In genomic region chr22:26945565-26945964, GRCh38 we compare ENCODE assay signal across 37 cellular contexts.
"Had no signal": no experiment of that assay in that cellular context is flagged by ENCODE, and none has a peak within 500 bp of the region (broad histone marks: within the 10 kb centered on the region; RNA-seq: fewer than 3 reads in every experiment).

No MANE protein-coding gene starts in this region.

- H3K27ac Mint-ChIP-seq: activated naive CD4-positive, alpha-beta T cell treated with anti-CD3 and anti-CD28 coated beads for 36 hours; activated naive CD4-positive, alpha-beta T cell treated with anti-CD3 and anti-CD28 coated beads, Interleukin-2, amount 10 ng/mL, durations not matched to agents 7 days and 5 days; activated naive CD4-positive, alpha-beta T cell treated with anti-CD3 and anti-CD28 coated beads, Interleukin-2, amount 50 U/mL, for 24 hours; activated naive CD4-positive, alpha-beta T cell treated with anti-CD3 and anti-CD28 coated beads, Interleukin-2, amount 50 U/mL, for 72 hours; activated naive CD8-positive, alpha-beta T cell; activated naive CD8-positive, alpha-beta T cell treated with anti-CD3 and anti-CD28 coated beads for 36 hours; activated naive CD8-positive, alpha-beta T cell treated with anti-CD3 and anti-CD28 coated beads, Interleukin-2, amount 10 ng/mL, durations not matched to agents 7 days and 5 days; activated naive CD8-positive, alpha-beta T cell treated with anti-CD3 and anti-CD28 coated beads, Interleukin-2, amount 50 U/mL, for 24 hours; activated T-cell treated with anti-CD3 and anti-CD28 coated beads, Interleukin-2, amount 50 U/mL, for 24 hours; activated T-cell treated with anti-CD3 and anti-CD28 coated beads, Interleukin-2, amount 50 U/mL, for 72 hours; activated T-helper 1 cell treated with anti-CD3 and anti-CD28 coated beads, Interleukin-12 subunit alpha, Interleukin-12 subunit beta, Interleukin-2, Interleukin-4 antibody, amounts not matched to agents 30 ng/mL and 10 ng/mL and 1 ng/mL, durations not matched to agents 14 hours and 24 hours and 36 hours; activated T-helper 2 cell treated with anti-CD3 and anti-CD28 coated beads, Interferon-gamma antibody, Interleukin-2, Interleukin-4, amounts not matched to agents 10 μg/mL and 5 μg/mL and 100 μg/mL, durations not matched to agents 14 hours and 24 hours and 36 hours had no signal

- H3K9me3 ChIP-seq: adrenal gland, ascending aorta, body of pancreas, breast epithelium had no signal

- H3K27ac ChIP-seq: adrenal gland, ascending aorta, body of pancreas, brain microvascular endothelial cell, breast epithelium, cardiac muscle cell had no signal

- DNase-seq: activated effector memory CD4-positive, alpha-beta T cell treated with anti-CD3 and anti-CD28 coated beads, Interleukin-2, amount 50 U/mL, for 16 hours; activated effector memory CD4-positive, alpha-beta T cell treated with Interleukin-2 at 50 U/mL for 16 hours; activated gamma-delta T cell; activated gamma-delta T cell treated with Interleukin-2 at 50 U/mL for 16 hours; activated naive CD4-positive, alpha-beta T cell; activated naive CD4-positive, alpha-beta T cell treated with anti-CD3 and anti-CD28 coated beads for 36 hours; activated naive CD4-positive, alpha-beta T cell treated with anti-CD3 and anti-CD28 coated beads, Interleukin-2, amount 10 ng/mL, durations not matched to agents 7 days and 5 days; activated naive CD4-positive, alpha-beta T cell treated with anti-CD3 and anti-CD28 coated beads, Interleukin-2, amount 50 U/mL, for 16 hours; activated naive CD4-positive, alpha-beta T cell treated with Interleukin-2 at 50 U/mL for 16 hours; activated naive CD8-positive, alpha-beta T cell treated with anti-CD3 and anti-CD28 coated beads for 36 hours; activated naive CD8-positive, alpha-beta T cell treated with anti-CD3 and anti-CD28 coated beads, Interleukin-2, amount 10 ng/mL, durations not matched to agents 7 days and 5 days; activated naive CD8-positive, alpha-beta T cell treated with anti-CD3 and anti-CD28 coated beads, Interleukin-2, amount 50 U/mL, for 24 hours; activated T-cell treated with anti-CD3 and anti-CD28 coated beads, Interleukin-2, amount 50 U/mL, for 1 hour; activated T-cell treated with anti-CD3 and anti-CD28 coated beads, Interleukin-2, amount 50 U/mL, for 24 hours; activated T-cell treated with anti-CD3 and anti-CD28 coated beads, Interleukin-2, amount 50 U/mL, for 4 hours; activated T-cell treated with anti-CD3 and anti-CD28 coated beads, Interleukin-2, amount 50 U/mL, for 48 hours; activated T-cell treated with anti-CD3 and anti-CD28 coated beads, Interleukin-2, amount 50 U/mL, for 72 hours; adrenal gland; amniotic stem cell; amygdala; anterior cingulate cortex; aorta; body of pancreas; brain microvascular endothelial cell; caudate nucleus; central memory CD4-positive, alpha-beta T cell; cerebellar nuclear complex had no signal

- H3K36me3 ChIP-seq: adrenal gland, ascending aorta, brain microvascular endothelial cell, breast epithelium, cardiac muscle cell had no signal

- ATAC-seq: activated naive CD4-positive, alpha-beta T cell treated with anti-CD3 and anti-CD28 coated beads, Interleukin-2, amount 50 U/mL, for 72 hours; activated naive CD8-positive, alpha-beta T cell treated with anti-CD3 and anti-CD28 coated beads, Interleukin-2, amount 50 U/mL, for 24 hours; activated T-cell treated with anti-CD3 and anti-CD28 coated beads, Interleukin-2, amount 50 U/mL, for 4 hours; activated T-cell treated with anti-CD3 and anti-CD28 coated beads, Interleukin-2, amount 50 U/mL, for 72 hours; body of pancreas had no signal

- H3K4me1 ChIP-seq: adrenal gland, ascending aorta, body of pancreas, breast epithelium had no signal

- H3K27me3 ChIP-seq: adrenal gland, ascending aorta, body of pancreas, brain microvascular endothelial cell, breast epithelium, cardiac muscle cell had no signal

- H3K36me3 Mint-ChIP-seq: activated naive CD4-positive, alpha-beta T cell treated with anti-CD3 and anti-CD28 coated beads, Interleukin-2, amount 10 ng/mL, durations not matched to agents 7 days and 5 days; activated naive CD4-positive, alpha-beta T cell treated with anti-CD3 and anti-CD28 coated beads, Interleukin-2, amount 50 U/mL, for 24 hours; activated naive CD4-positive, alpha-beta T cell treated with anti-CD3 and anti-CD28 coated beads, Interleukin-2, amount 50 U/mL, for 72 hours; activated naive CD8-positive, alpha-beta T cell treated with anti-CD3 and anti-CD28 coated beads for 36 hours; activated naive CD8-positive, alpha-beta T cell treated with anti-CD3 and anti-CD28 coated beads, Interleukin-2, amount 10 ng/mL, durations not matched to agents 7 days and 5 days; brain had no signal

- H3K4me3 ChIP-seq: adrenal gland, ascending aorta, body of pancreas, breast epithelium, cardiac muscle cell had no signal

- H3K9me3 Mint-ChIP-seq: activated naive CD4-positive, alpha-beta T cell treated with anti-CD3 and anti-CD28 coated beads for 36 hours; activated naive CD4-positive, alpha-beta T cell treated with anti-CD3 and anti-CD28 coated beads, Interleukin-2, amount 10 ng/mL, durations not matched to agents 7 days and 5 days; activated naive CD4-positive, alpha-beta T cell treated with anti-CD3 and anti-CD28 coated beads, Interleukin-2, amount 50 U/mL, for 24 hours; activated naive CD8-positive, alpha-beta T cell treated with anti-CD3 and anti-CD28 coated beads for 36 hours; activated naive CD8-positive, alpha-beta T cell treated with anti-CD3 and anti-CD28 coated beads, Interleukin-2, amount 10 ng/mL, durations not matched to agents 7 days and 5 days; activated naive CD8-positive, alpha-beta T cell treated with anti-CD3 and anti-CD28 coated beads, Interleukin-2, amount 50 U/mL, for 24 hours; activated T-cell treated with anti-CD3 and anti-CD28 coated beads, Interleukin-2, amount 50 U/mL, for 24 hours; activated T-cell treated with anti-CD3 and anti-CD28 coated beads, Interleukin-2, amount 50 U/mL, for 4 hours; activated T-cell treated with anti-CD3 and anti-CD28 coated beads, Interleukin-2, amount 50 U/mL, for 72 hours; activated T-helper 1 cell treated with anti-CD3 and anti-CD28 coated beads, Interleukin-12 subunit alpha, Interleukin-12 subunit beta, Interleukin-2, Interleukin-4 antibody, amounts not matched to agents 30 ng/mL and 10 ng/mL and 1 ng/mL, durations not matched to agents 14 hours and 24 hours and 36 hours; activated T-helper 2 cell treated with anti-CD3 and anti-CD28 coated beads, Interferon-gamma antibody, Interleukin-2, Interleukin-4, amounts not matched to agents 10 μg/mL and 5 μg/mL and 100 μg/mL, durations not matched to agents 14 hours and 24 hours and 36 hours; brain; central memory CD8-positive, alpha-beta T cell had no signal

- H3K4me1 Mint-ChIP-seq: activated naive CD4-positive, alpha-beta T cell treated with anti-CD3 and anti-CD28 coated beads, Interleukin-2, amount 10 ng/mL, durations not matched to agents 7 days and 5 days; activated naive CD4-positive, alpha-beta T cell treated with anti-CD3 and anti-CD28 coated beads, Interleukin-2, amount 50 U/mL, for 24 hours; activated naive CD8-positive, alpha-beta T cell treated with anti-CD3 and anti-CD28 coated beads for 36 hours; activated naive CD8-positive, alpha-beta T cell treated with anti-CD3 and anti-CD28 coated beads, Interleukin-2, amount 10 ng/mL, durations not matched to agents 7 days and 5 days; activated naive CD8-positive, alpha-beta T cell treated with anti-CD3 and anti-CD28 coated beads, Interleukin-2, amount 50 U/mL, for 24 hours; central memory CD8-positive, alpha-beta T cell had no signal

- H3K27me3 Mint-ChIP-seq: activated naive CD4-positive, alpha-beta T cell treated with anti-CD3 and anti-CD28 coated beads, Interleukin-2, amount 10 ng/mL, durations not matched to agents 7 days and 5 days; activated naive CD8-positive, alpha-beta T cell treated with anti-CD3 and anti-CD28 coated beads, Interleukin-2, amount 10 ng/mL, durations not matched to agents 7 days and 5 days; activated naive CD8-positive, alpha-beta T cell treated with anti-CD3 and anti-CD28 coated beads, Interleukin-2, amount 50 U/mL, for 24 hours had no signal

- H3K4me3 Mint-ChIP-seq: activated naive CD4-positive, alpha-beta T cell treated with anti-CD3 and anti-CD28 coated beads for 36 hours; activated naive CD4-positive, alpha-beta T cell treated with anti-CD3 and anti-CD28 coated beads, Interleukin-2, amount 10 ng/mL, durations not matched to agents 7 days and 5 days; activated naive CD4-positive, alpha-beta T cell treated with anti-CD3 and anti-CD28 coated beads, Interleukin-2, amount 50 U/mL, for 24 hours; activated naive CD8-positive, alpha-beta T cell; activated naive CD8-positive, alpha-beta T cell treated with anti-CD3 and anti-CD28 coated beads for 36 hours; activated naive CD8-positive, alpha-beta T cell treated with anti-CD3 and anti-CD28 coated beads, Interleukin-2, amount 10 ng/mL, durations not matched to agents 7 days and 5 days; activated naive CD8-positive, alpha-beta T cell treated with anti-CD3 and anti-CD28 coated beads, Interleukin-2, amount 50 U/mL, for 24 hours; activated T-cell treated with anti-CD3 and anti-CD28 coated beads, Interleukin-2, amount 50 U/mL, for 24 hours; activated T-cell treated with anti-CD3 and anti-CD28 coated beads, Interleukin-2, amount 50 U/mL, for 4 hours; activated T-cell treated with anti-CD3 and anti-CD28 coated beads, Interleukin-2, amount 50 U/mL, for 72 hours; activated T-helper 1 cell treated with anti-CD3 and anti-CD28 coated beads, Interleukin-12 subunit alpha, Interleukin-12 subunit beta, Interleukin-2, Interleukin-4 antibody, amounts not matched to agents 30 ng/mL and 10 ng/mL and 1 ng/mL, durations not matched to agents 14 hours and 24 hours and 36 hours; brain; central memory CD8-positive, alpha-beta T cell had no signal
